8 cellular contexts compared by ENCODE assay signal in genomic region chr10:97278491-97278989, GRCh38. TPM values are rescaled to one million over a fixed set of nuclear protein-coding genes. Genes with fewer than 3 reads are reported as not detected.
A peak's percentile ranks its signal among the peaks of the same experiment; 100 is the strongest.
DNase-seq lines count a peak whose midpoint lies in the region; ATAC-seq and TF ChIP-seq lines count a peak whose summit lies in the region.

No MANE protein-coding gene starts in this region.

- no peak for ATAC-seq in HG03571 (IDR thresholded peaks at IDR 0.05; ENCODE audit: unreplicated experiment)

- no peak overlapping the region for H2AK5ac ChIP-seq in mesenchymal stem cell (ENCODE audit: low read length, severe bottlenecking)

- H2BK5ac ChIP-seq in mesenchymal stem cell (ENCODE audit: low read depth, low read length, poor library complexity, severe bottlenecking) = no peak overlapping the region

- POLR2A ChIA-PET in activated CD4-positive, alpha-beta memory T cell treated with anti-CD3 and anti-CD28 coated beads, Interleukin-2, amount 10 ng/mL, durations not matched to agents 7 days and 5 days (lab: Charles Lee) = interaction anchor here (0.7 to 2.1 kb wide), 6 partner anchors 13 to 487 kb away, joined by 3 to 9 read pairs (median 5); partner anchors contain the start of genes ARHGAP19, FRAT1 and RRP12

- H3K4me3 ChIP-seq in OCI-LY3 (ENCODE audit: low read length) (no peak overlapping the region), mesenchymal stem cell (ENCODE audit: insufficient read depth in 1 of 2, low read depth in 1 of 2, low read length in 2 of 2) (no peak overlapping the region)

- H2AFZ ChIP-seq in OCI-LY3 (ENCODE audit: low read depth, low read length) (no peak overlapping the region), mesenchymal stem cell (ENCODE audit: low read depth, low read length) (no peak overlapping the region)

- no peak overlapping the region for H3K4me3 Mint-ChIP-seq in activated CD4-positive, alpha-beta memory T cell treated with anti-CD3 and anti-CD28 coated beads, Interleukin-2, amount 10 ng/mL, durations not matched to agents 7 days and 5 days

- peaks cover 33% of the 10 kb centered on the region for H3K79me2 ChIP-seq in OCI-LY3 (ENCODE audit: low read length)

- no peak overlapping the region for H3K4ac ChIP-seq in mesenchymal stem cell (ENCODE audit: low read depth in 1 of 2, low read length in 2 of 2)

- H4K91ac ChIP-seq in mesenchymal stem cell (ENCODE audit: low read length) = no peak overlapping the region

- H3K9me3 Mint-ChIP-seq in activated CD4-positive, alpha-beta memory T cell treated with anti-CD3 and anti-CD28 coated beads, Interleukin-2, amount 10 ng/mL, durations not matched to agents 7 days and 5 days = no peaks in the 10 kb centered on the region

- peak; percentile 33 for TF ChIP-seq CTCF in OCI-LY3 (IDR thresholded peaks at IDR 0.05; ENCODE audit: low read depth, low read length)

- peak; percentile 68 for TF ChIP-seq RAD21 in Ishikawa (IDR thresholded peaks at IDR 0.05; ENCODE audit: low read depth)

- H4K20me1 ChIP-seq in OCI-LY3 (ENCODE audit: insufficient read depth, low read length) = peaks cover 5% of the 10 kb centered on the region; the same call in 1 of the 2 replicates

- H2BK15ac ChIP-seq in mesenchymal stem cell (ENCODE audit: low read depth, poor library complexity, severe bottlenecking) = no peak overlapping the region

- H4K8ac ChIP-seq in mesenchymal stem cell (ENCODE audit: low read length) = no peak overlapping the region

- no peak overlapping the region for H3K27ac ChIP-seq in OCI-LY3 (ENCODE audit: low read length)
- no peak overlapping the region for H3K27ac ChIP-seq in mesenchymal stem cell (ENCODE audit: low read length, poor library complexity, severe bottlenecking)

- H3K9ac ChIP-seq in OCI-LY3 (ENCODE audit: low read length) = no peak overlapping the region
- peak overlapping the region; percentile 72 for H3K9ac ChIP-seq in mesenchymal stem cell (ENCODE audit: low read length)

- H3K36me3 ChIP-seq in OCI-LY3 (replicated peaks; ENCODE audit: low read depth, low read length) (no peaks in the 10 kb centered on the region), mesenchymal stem cell (ENCODE audit: control insufficient read depth in 1 of 2, insufficient read depth in 2 of 2, low read depth in 1 of 2, low read length in 2 of 2) (no peaks in the 10 kb centered on the region)

- no peaks in the 10 kb centered on the region for H3K27me3 Mint-ChIP-seq in activated CD4-positive, alpha-beta memory T cell treated with anti-CD3 and anti-CD28 coated beads, Interleukin-2, amount 10 ng/mL, durations not matched to agents 7 days and 5 days

- H3K18ac ChIP-seq in mesenchymal stem cell (ENCODE audit: low read depth in 1 of 2, low read length in 2 of 2) = no peak overlapping the region

- H3K4me1 ChIP-seq in OCI-LY3 (ENCODE audit: low read length) = no peaks in the 10 kb centered on the region
- no peaks in the 10 kb centered on the region for H3K4me1 ChIP-seq in mesenchymal stem cell (ENCODE audit: control insufficient read depth, insufficient read depth, low read depth, low read length)

- no peak for TF ChIP-seq EP300 in Ishikawa (IDR thresholded peaks at IDR 0.05; ENCODE audit: borderline replicate concordance)

- no peaks in the 10 kb centered on the region for H3K36me3 Mint-ChIP-seq in activated CD4-positive, alpha-beta memory T cell treated with anti-CD3 and anti-CD28 coated beads, Interleukin-2, amount 10 ng/mL, durations not matched to agents 7 days and 5 days (ENCODE audit: low read depth)

- H3K4me2 ChIP-seq in OCI-LY3 (ENCODE audit: low read length) (no peak overlapping the region), mesenchymal stem cell (ENCODE audit: low read length, poor library complexity, severe bottlenecking) (no peak overlapping the region)

- H3K14ac ChIP-seq in mesenchymal stem cell (ENCODE audit: low read length in 2 of 2) = no peak overlapping the region

- no peak overlapping the region for H3K23ac ChIP-seq in mesenchymal stem cell (ENCODE audit: low read length in 2 of 2)

- no peak overlapping the region for H2BK120ac ChIP-seq in mesenchymal stem cell (ENCODE audit: low read depth, low read length)

- H3K27me3 ChIP-seq in OCI-LY3 (ENCODE audit: low read depth, low read length) (no peaks in the 10 kb centered on the region), mesenchymal stem cell (ENCODE audit: control insufficient read depth in 1 of 2, insufficient read depth in 1 of 2, low read length in 2 of 2) (no peaks in the 10 kb centered on the region)

- H3K27ac Mint-ChIP-seq in activated CD4-positive, alpha-beta memory T cell treated with anti-CD3 and anti-CD28 coated beads, Interleukin-2, amount 10 ng/mL, durations not matched to agents 7 days and 5 days = no peak overlapping the region

- DNase-seq in DMS153 treated with DMSO at 0.1 percent for 48 hours (lab: John Stamatoyannopoulos, UW; ENCODE audit: unreplicated experiment) (peak; percentile 27), dedifferentiated amniotic fluid mesenchymal stem cell (ENCODE audit: extremely low spot score) (peak; percentile 96), mesenchymal stem cell (peak; percentile 73)
- DNase-seq in stimulated activated CD4-positive, alpha-beta T cell treated with anti-CD3 and anti-CD28 coated beads, Interleukin-4, amount 100 ng/mL, for 4 hours = no peak
- no peak for DNase-seq in activated CD4-positive, alpha-beta memory T cell treated with anti-CD3 and anti-CD28 coated beads, Interleukin-2, amount 10 ng/mL, durations not matched to agents 7 days and 5 days

- peaks cover 14% of the 10 kb centered on the region for H3K4me1 Mint-ChIP-seq in activated CD4-positive, alpha-beta memory T cell treated with anti-CD3 and anti-CD28 coated beads, Interleukin-2, amount 10 ng/mL, durations not matched to agents 7 days and 5 days

- H2BK12ac ChIP-seq in mesenchymal stem cell (ENCODE audit: low read length in 2 of 2) = no peak overlapping the region

- H3K9me3 ChIP-seq in OCI-LY3 (ENCODE audit: insufficient read depth, low read length) = no peaks in the 10 kb centered on the region
- no peaks in the 10 kb centered on the region for H3K9me3 ChIP-seq in mesenchymal stem cell (ENCODE audit: control insufficient read depth, low read length)

- H3K79me1 ChIP-seq in mesenchymal stem cell (replicated peaks; ENCODE audit: low read length, poor library complexity, severe bottlenecking) = peaks cover 17% of the 10 kb centered on the region

- CTCF ChIA-PET in activated CD4-positive, alpha-beta memory T cell treated with anti-CD3 and anti-CD28 coated beads, Interleukin-2, amount 10 ng/mL, durations not matched to agents 7 days and 5 days (lab: Charles Lee) = interaction anchor here (0.7 to 2.6 kb wide), 31 partner anchors 8 to 275 kb away, joined by 3 to 13 read pairs (median 4); partner anchors contain the start of genes ARHGAP19, FRAT1 and RRP12

TF ChIP-seq in Ishikawa, 13 proteins besides CTCF, POLR2A, EP300 and RAD21 (continues in another document):
- no peak for TF ChIP-seq USF1 (IDR thresholded peaks at IDR 0.05)
- TF ChIP-seq ZBTB7A (IDR thresholded peaks at IDR 0.05; ENCODE audit: low read depth) = no peak
- TF ChIP-seq CEBPB (IDR thresholded peaks at IDR 0.05) = no peak
- no peak for TF ChIP-seq EGR1 (IDR thresholded peaks at IDR 0.05)
- TF ChIP-seq TEAD4 (IDR thresholded peaks at IDR 0.05) = no peak
- no peak for TF ChIP-seq TCF12 (IDR thresholded peaks at IDR 0.05; ENCODE audit: low read depth)
- TF ChIP-seq MAX (IDR thresholded peaks at IDR 0.05) = no peak
- TF ChIP-seq CREB1 (IDR thresholded peaks at IDR 0.05; ENCODE audit: low read depth) = no peak
- TF ChIP-seq TAF1 (IDR thresholded peaks at IDR 0.05; ENCODE audit: low read depth) = no peak
- TF ChIP-seq YY1 (IDR thresholded peaks at IDR 0.05; ENCODE audit: low read depth) = no peak
- TF ChIP-seq NFIC (IDR thresholded peaks at IDR 0.05) = no peak

RNA-seq across cellular contexts. Expression of gene ARHGAP19, which starts 13.9 kb away (rescaled TPM):
- polyA plus RNA-seq in mesenchymal stem cell (2013, experiment 1 of 2) = 6.8 TPM
- 6.5 TPM for polyA plus RNA-seq in mesenchymal stem cell (2013, experiment 2 of 2)
- total RNA-seq in activated CD4-positive, alpha-beta memory T cell treated with anti-CD3 and anti-CD28 coated beads, Interleukin-2, amount 10 ng/mL, durations not matched to agents 7 days and 5 days = 10 to 100 TPM; 47.0 to 54.4 TPM

RNA-seq across cellular contexts. Expression of gene FRAT1, which starts 40.5 kb away (rescaled TPM):
- polyA plus RNA-seq in mesenchymal stem cell (2013, experiment 1 of 2) = 0.88 TPM
- polyA plus RNA-seq in mesenchymal stem cell (2013, experiment 2 of 2) = 0.79 TPM
- 1 to 10 TPM; 6.9 to 7.6 TPM for total RNA-seq in activated CD4-positive, alpha-beta memory T cell treated with anti-CD3 and anti-CD28 coated beads, Interleukin-2, amount 10 ng/mL, durations not matched to agents 7 days and 5 days

RNA-seq across cellular contexts. Expression of gene FRAT2, which starts 56.0 kb away (rescaled TPM):
- 4.1 TPM for polyA plus RNA-seq in mesenchymal stem cell (2013, experiment 1 of 2)
- 4.2 TPM for polyA plus RNA-seq in mesenchymal stem cell (2013, experiment 2 of 2)
- total RNA-seq in activated CD4-positive, alpha-beta memory T cell treated with anti-CD3 and anti-CD28 coated beads, Interleukin-2, amount 10 ng/mL, durations not matched to agents 7 days and 5 days = 10 to 100 TPM; 11.1 to 11.5 TPM

Comparison
In these comparisons a context has a peak if more than half of its experiments do, and no peak if none do; other contexts are left out.
1. DNase-seq: peak in DMS153 treated with DMSO at 0.1 percent for 48 hours (single experiment), dedifferentiated amniotic fluid mesenchymal stem cell (single experiment) and mesenchymal stem cell (single experiment); none in stimulated activated CD4-positive, alpha-beta T cell treated with anti-CD3 and anti-CD28 coated beads, Interleukin-4, amount 100 ng/mL, for 4 hours (0 of 2) and activated CD4-positive, alpha-beta memory T cell treated with anti-CD3 and anti-CD28 coated beads, Interleukin-2, amount 10 ng/mL, durations not matched to agents 7 days and 5 days (single experiment).